ENCODE assay signal across 8 cellular contexts in genomic region chr4:113141901-113142346, GRCh38.
DNase-seq lines count a peak whose midpoint lies in the region; ATAC-seq, FAIRE-seq and TF ChIP-seq lines count a peak whose summit lies in the region.

No MANE protein-coding gene starts in this region.

- ATAC-seq in HG03442 (IDR thresholded peaks at IDR 0.05; ENCODE audit: unreplicated experiment): peak; percentile 39
- no peak for ATAC-seq in GM19452 (IDR thresholded peaks at IDR 0.05; ENCODE audit: unreplicated experiment)

- H3K4me1 ChIP-seq in SJSA1 (replicated peaks): peaks cover 36% of the 10 kb centered on the region
- peaks cover 9 to 10% of the 10 kb centered on the region in 2 donors for H3K4me1 ChIP-seq in kidney (ENCODE audit: control insufficient read depth in 1 of 2, insufficient read depth in 1 of 2, low read depth in 1 of 2, low read length in 2 of 2)

- intact Hi-C loops in dorsolateral prefrontal cortex (cut with DNase I): no loop called here
- intact Hi-C loops in kidney (cut with DNase I): no loop called here

- no peaks in the 10 kb centered on the region for H3K9me3 ChIP-seq in SJSA1 (replicated peaks)
- H3K9me3 ChIP-seq in kidney (ENCODE audit: control insufficient read depth in 1 of 2, low read length in 2 of 2): no peaks in the 10 kb centered on the region

- H3K36me3 Mint-ChIP-seq in nephron (ENCODE audit: low read depth) (no peaks in the 10 kb centered on the region), nephron progenitor cell (ENCODE audit: low read depth) (no peaks in the 10 kb centered on the region)

- no peak for TF ChIP-seq POLR2A in GM12892 (IDR thresholded peaks at IDR 0.05; ENCODE audit: low read depth, low read length)

- DNase-seq in GM12892 (ENCODE audit: insufficient read length) (no peak), SJSA1 (ENCODE audit: low read depth in 1 of 2, low spot score in 2 of 2) (peak in 1 of 2 experiments; percentile 59), dorsolateral prefrontal cortex (no peak), kidney (no peak), nephron progenitor cell (no peak)

- no peak overlapping the region for H3K4me3 Mint-ChIP-seq in nephron
- no peak overlapping the region for H3K4me3 Mint-ChIP-seq in nephron progenitor cell

- H3K9ac ChIP-seq in kidney (ENCODE audit: low read length in 2 of 2): no peak overlapping the region

- H3K36me3 ChIP-seq in SJSA1: no peaks in the 10 kb centered on the region
- H3K36me3 ChIP-seq in kidney (ENCODE audit: control insufficient read depth in 1 of 2, insufficient read depth in 2 of 2, low read length in 2 of 2): no peaks in the 10 kb centered on the region

- H3K4me1 Mint-ChIP-seq in nephron (peaks cover 44% of the 10 kb centered on the region), nephron progenitor cell (peaks cover 41% of the 10 kb centered on the region)

- no peaks in the 10 kb centered on the region for H3K27me3 Mint-ChIP-seq in nephron (ENCODE audit: low read depth)
- no peaks in the 10 kb centered on the region for H3K27me3 Mint-ChIP-seq in nephron progenitor cell (ENCODE audit: low read depth, poor library complexity)

- FAIRE-seq in GM12892 (lab: Jason Lieb, UNC) (peak; percentile 57), kidney (lab: Jason Lieb, UNC) (no peak)

- H3K4me3 ChIP-seq in SJSA1 (no peak overlapping the region), dorsolateral prefrontal cortex (peak overlapping the region in 15 of 59 donors; percentile 2 to 47 (median 16)), kidney (ENCODE audit: low read length in 2 of 2) (no peak overlapping the region)

- no peak for TF ChIP-seq CTCF in nephron (IDR thresholded peaks at IDR 0.05; ENCODE audit: unreplicated experiment in 3 of 3)
- peak in 1 of 56 donors; percentile 11 for TF ChIP-seq CTCF in dorsolateral prefrontal cortex (IDR thresholded peaks at IDR 0.05 in 54 of 56, conservative IDR thresholded peaks at IDR 0.05 in 2 of 56; ENCODE audit: low read depth in 1 of 56, partially characterized antibody in 56 of 56)
- no peak for TF ChIP-seq CTCF in kidney (IDR thresholded peaks at IDR 0.05; ENCODE audit: borderline replicate concordance, extremely low read depth, insufficient read depth)
- no peak for TF ChIP-seq CTCF in nephron progenitor cell (IDR thresholded peaks at IDR 0.05)

- H3K27me3 ChIP-seq in SJSA1 (replicated peaks) (no peaks in the 10 kb centered on the region), dorsolateral prefrontal cortex (no peaks in the 10 kb centered on the region)

- H3K9me3 Mint-ChIP-seq in nephron (no peaks in the 10 kb centered on the region), nephron progenitor cell (no peaks in the 10 kb centered on the region)

- peak overlapping the region; percentile 61 for H3K27ac ChIP-seq in SJSA1
- peak overlapping the region in 5 of 59 donors; percentile 14 to 48 (median 32) for H3K27ac ChIP-seq in dorsolateral prefrontal cortex
- no peak overlapping the region for H3K27ac ChIP-seq in kidney (ENCODE audit: low read depth in 2 of 2, low read length in 2 of 2)

- H3K27ac Mint-ChIP-seq in nephron: peak overlapping the region in 2 of 3 experiments; percentile 3 to 55
- no peak overlapping the region for H3K27ac Mint-ChIP-seq in nephron progenitor cell
